Comparison of ENCODE assay signal across 8 cellular contexts in the genomic region with DNA sequence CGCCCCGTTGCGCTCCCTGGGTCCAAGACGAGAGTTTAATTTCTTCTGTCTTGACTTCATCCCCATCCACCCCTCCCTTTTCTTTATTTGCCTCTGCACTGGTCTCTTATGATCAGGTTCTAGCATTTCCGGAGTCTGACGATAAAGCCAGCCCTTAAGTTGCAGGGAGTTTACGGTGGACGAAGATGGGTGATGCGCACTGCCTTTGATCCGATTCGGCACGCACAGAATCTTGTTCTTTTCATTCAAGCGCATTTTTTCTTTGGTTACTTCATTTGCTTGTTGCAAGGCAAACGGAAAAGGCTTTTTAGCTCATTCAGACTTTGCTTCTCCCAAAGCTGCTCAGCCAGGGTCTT. TPM values are rescaled to one million over a fixed set of nuclear protein-coding genes. Genes with fewer than 3 reads are reported as not detected.
DNase-seq lines count a peak whose midpoint lies in the region; ATAC-seq and TF ChIP-seq lines count a peak whose summit lies in the region.

No MANE protein-coding gene starts in this region.

- H3K9ac ChIP-seq in adipocyte (ENCODE audit: low read length) = no peak overlapping the region
- no peak overlapping the region for H3K9ac ChIP-seq in mesendoderm (ENCODE audit: low read length)

- no peaks in the 10 kb centered on the region for H3K9me3 ChIP-seq in right cardiac atrium (ENCODE audit: control insufficient read depth, low read length)
- H3K9me3 ChIP-seq in right atrium auricular region = no peaks in the 10 kb centered on the region
- no peaks in the 10 kb centered on the region for H3K9me3 ChIP-seq in adipocyte (ENCODE audit: control insufficient read depth, low read length)
- H3K9me3 ChIP-seq in upper lobe of left lung = no peaks in the 10 kb centered on the region

- no peak overlapping the region for H3K27ac ChIP-seq in right cardiac atrium (ENCODE audit: low read length)
- no peak overlapping the region for H3K27ac ChIP-seq in right atrium auricular region
- no peak overlapping the region for H3K27ac ChIP-seq in mesendoderm (ENCODE audit: low read depth, low read length)
- no peak overlapping the region for H3K27ac ChIP-seq in upper lobe of left lung

- TF ChIP-seq CTCF in right atrium auricular region (IDR thresholded peaks at IDR 0.05) (no peak), upper lobe of left lung (IDR thresholded peaks at IDR 0.05) (no peak)

- H3K79me1 ChIP-seq in mesendoderm (ENCODE audit: low read length) = no peaks in the 10 kb centered on the region

- no peak overlapping the region for H3K56ac ChIP-seq in mesendoderm (ENCODE audit: low read length)

- no peak overlapping the region for H4K5ac ChIP-seq in mesendoderm (ENCODE audit: low read length)

- no peak overlapping the region for H4K8ac ChIP-seq in mesendoderm (ENCODE audit: low read depth, low read length)

- H3K4ac ChIP-seq in mesendoderm (ENCODE audit: low read depth, low read length) = no peak overlapping the region

- no peak overlapping the region for H3K18ac ChIP-seq in mesendoderm (ENCODE audit: low read length)

- peak overlapping the region; percentile 61 for H3K4me2 ChIP-seq in mesendoderm (ENCODE audit: low read length)

- DNase-seq in right cardiac atrium (no peak), right atrium auricular region (ENCODE audit: low spot score) (no peak), adipocyte (ENCODE audit: low read depth) (no peak), mesendoderm (peak; percentile 31), upper lobe of left lung (no peak), HuH-7.5 (ENCODE audit: low spot score) (no peak), NCI-H1436 (lab: John Stamatoyannopoulos, UW) (no peak)
- DNase-seq in activated CD8-positive, alpha-beta memory T cell treated with anti-CD3 and anti-CD28 coated beads, Interleukin-2, amount 50 U/mL, for 4 hours = no peak

- H2BK120ac ChIP-seq in mesendoderm (ENCODE audit: low read depth, low read length) = no peak overlapping the region

- no peak for ATAC-seq in right cardiac atrium
- no peak for ATAC-seq in upper lobe of left lung (ENCODE audit: low FRiP score in 2 of 2)

- H3K4me3 ChIP-seq in right cardiac atrium (ENCODE audit: low read length) = peak overlapping the region; percentile 61
- peak overlapping the region in 1 of 2 donors; percentile 57 for H3K4me3 ChIP-seq in right atrium auricular region
- H3K4me3 ChIP-seq in adipocyte (ENCODE audit: low read length) = peak overlapping the region; percentile 78
- no peak overlapping the region for H3K4me3 ChIP-seq in mesendoderm (ENCODE audit: low read length)
- peak overlapping the region; percentile 45 to 65 (median 60) for H3K4me3 ChIP-seq in upper lobe of left lung

- no peaks in the 10 kb centered on the region for H3K79me2 ChIP-seq in mesendoderm (ENCODE audit: control insufficient read depth, insufficient read depth, low read length)

- no peak overlapping the region for H2AK5ac ChIP-seq in mesendoderm (ENCODE audit: low read length)

- intact Hi-C loops in right cardiac atrium (cut with DNase I) = no loop called here

- H2BK5ac ChIP-seq in mesendoderm (ENCODE audit: low read length) = no peak overlapping the region

- H3K36me3 ChIP-seq in right atrium auricular region (no peaks in the 10 kb centered on the region), adipocyte (ENCODE audit: control insufficient read depth, insufficient read depth, low read length, severe bottlenecking) (no peaks in the 10 kb centered on the region), mesendoderm (ENCODE audit: control insufficient read depth, insufficient read depth, low read length) (no peaks in the 10 kb centered on the region), upper lobe of left lung (no peaks in the 10 kb centered on the region)

- TF ChIP-seq EP300 in upper lobe of left lung (IDR thresholded peaks at IDR 0.05) = no peak

- TF ChIP-seq POLR2A in upper lobe of left lung (IDR thresholded peaks at IDR 0.05) = no peak

- H3K23ac ChIP-seq in mesendoderm (ENCODE audit: low read length) = no peak overlapping the region

- no peaks in the 10 kb centered on the region for H3K27me3 ChIP-seq in right cardiac atrium (ENCODE audit: control insufficient read depth, insufficient read depth)
- H3K27me3 ChIP-seq in right atrium auricular region = peaks cover 23 to 28% of the 10 kb centered on the region in 2 donors
- peaks cover 59% of the 10 kb centered on the region for H3K27me3 ChIP-seq in adipocyte (replicated peaks; ENCODE audit: control insufficient read depth, insufficient read depth, low read length)
- peaks cover 10% of the 10 kb centered on the region for H3K27me3 ChIP-seq in mesendoderm (ENCODE audit: insufficient read depth, low read length, poor library complexity)
- H3K27me3 ChIP-seq in upper lobe of left lung = peaks cover 0 to 31% (median 10%) of the 10 kb centered on the region in 4 donors

- H3K4me1 ChIP-seq in right cardiac atrium (ENCODE audit: control insufficient read depth, insufficient read depth, low read length) = no peaks in the 10 kb centered on the region
- peaks cover 0 to 28% of the 10 kb centered on the region in 2 donors for H3K4me1 ChIP-seq in right atrium auricular region
- H3K4me1 ChIP-seq in adipocyte (ENCODE audit: control insufficient read depth, insufficient read depth, low read length) = peaks cover 10% of the 10 kb centered on the region
- no peaks in the 10 kb centered on the region for H3K4me1 ChIP-seq in mesendoderm (ENCODE audit: control insufficient read depth, low read depth, low read length)
- H3K4me1 ChIP-seq in upper lobe of left lung = peaks cover 21 to 26% (median 23%) of the 10 kb centered on the region in 4 donors

- H2BK15ac ChIP-seq in mesendoderm (replicated peaks; ENCODE audit: low read depth) = no peak overlapping the region

- 3% methylated on average over 14 of the region's 14 CpGs for whole genome bisulfite sequencing in right cardiac atrium
- WGBS in mesendoderm (ENCODE audit: extremely low coverage, insufficient coverage, low lambda C conversion rate) = no CpG with 5 or more reads among the region's 14 CpGs
- whole genome bisulfite sequencing in upper lobe of left lung, 2 donors = 4 to 9% methylated on average over 14 of the region's 14 CpGs

RNA-seq across cellular contexts. Expression of a gene that starts 0.5 kb away (rescaled TPM):
- total RNA-seq in right cardiac atrium (1 to 10 TPM; 4.1 to 5.7 (median 4.9) TPM), right atrium auricular region (10 to 100 TPM in 1 of 2 donors, 1 to 10 TPM in 1; 5.1 to 10.0 TPM), upper lobe of left lung (10 to 100 TPM; 30.4 to 43.8 (median 38.3) TPM)
- 0.84 TPM for polyA plus RNA-seq in right cardiac atrium
- polyA plus RNA-seq in mesendoderm (2013, experiment 1 of 2) = 1.3 TPM
- 1.4 TPM for polyA plus RNA-seq in mesendoderm (2013, experiment 2 of 2)
